Comparison of ENCODE assay signal across 9 cellular contexts in genomic region chr5:148828461-148829247, GRCh38. TPM values are rescaled to one million over a fixed set of nuclear protein-coding genes. Genes with fewer than 3 reads are reported as not detected.
DNase-seq lines count a peak whose midpoint lies in the region; ATAC-seq, FAIRE-seq and TF ChIP-seq lines count a peak whose summit lies in the region.
"Had no signal": no experiment of that assay in that cellular context is flagged by ENCODE, and none has a peak within 500 bp of the region (broad histone marks: within the 10 kb centered on the region; RNA-seq: fewer than 3 reads in every experiment).

No MANE protein-coding gene starts in this region.

- no peaks in the 10 kb centered on the region for H3K27me3 ChIP-seq in BLaER1 treated with 17β-estradiol and CSF1 and Interleukin-3, amounts not matched to agents 10 nM and 100 nM
- peaks cover 28 to 29% of the 10 kb centered on the region in 2 experiments for H3K27me3 ChIP-seq in K562 (ENCODE audit: control insufficient read depth in 2 of 2, insufficient read depth in 2 of 2, low read length in 2 of 2)

- FAIRE-seq in K562 (lab: Jason Lieb, UNC): no peak

- peaks cover 81% of the 10 kb centered on the region for H3K4me1 Mint-ChIP-seq in HFFc6 (ENCODE audit: low read depth)

- CTCF ChIA-PET in K562 (lab: Yijun Ruan, JAX; ENCODE audit: low intra/inter-chr PET ratio): no interaction called here

- H3K9me3 ChIP-seq in BLaER1 treated with 17β-estradiol and CSF1 and Interleukin-3, amounts not matched to agents 10 nM and 100 nM (replicated peaks in 1 of 11): no peaks in the 10 kb centered on the region
- H3K9me3 ChIP-seq in K562 (replicated peaks; ENCODE audit: control insufficient read depth, insufficient read depth, low read depth, low read length): no peaks in the 10 kb centered on the region

- peaks cover 15% of the 10 kb centered on the region; the same call in 1 of the 2 replicates for H3K36me3 Mint-ChIP-seq in HFFc6 (ENCODE audit: low read depth)

- H3K9me3 Mint-ChIP-seq in HFFc6: no peaks in the 10 kb centered on the region

- no peak for TF ChIP-seq EP300 in K562 (IDR thresholded peaks at IDR 0.05; ENCODE audit: low read length)

- H3K4me3 ChIP-seq in BLaER1 treated with 17β-estradiol and CSF1 and Interleukin-3, amounts not matched to agents 10 nM and 100 nM: peak overlapping the region; percentile 64 to 84 (median 73)
- no peak overlapping the region for H3K4me3 ChIP-seq in K562

- H3K4me2 ChIP-seq in BLaER1 treated with 17β-estradiol and CSF1 and Interleukin-3, amounts not matched to agents 10 nM and 100 nM: peak overlapping the region; percentile 88 to 99 (median 97)
- H3K4me2 ChIP-seq in K562 (ENCODE audit: insufficient read depth, low read length): no peak overlapping the region

- no TSS peak for BruUV-seq in K562 (replicated peaks; lab: Mats Ljungman, UMichigan)

- POLR2A ChIA-PET in K562 (lab: Yijun Ruan, JAX): interaction anchor here (1.3 kb wide), 1 partner anchor 16 kb away, joined by 3 read pairs; no protein-coding TSS in a partner anchor

- 0% methylated on average over 7 of the region's 7 CpGs for WGBS in K562 (ENCODE audit: insufficient coverage, low coverage, missing lambda C conversion rate)

- DNase-seq in HFFc6 (no peak), K562 (ENCODE audit: extremely low read depth in 1 of 4, low spot score in 3 of 4) (no peak), myocyte (ENCODE audit: low read depth) (peak; percentile 76), NCI-H2081 (lab: John Stamatoyannopoulos, UW) (no peak), putamen (ENCODE audit: low spot score) (no peak)
- DNase-seq in activated CD4-positive, alpha-beta T cell treated with anti-CD3 and anti-CD28 coated beads for 48 hours: no peak
- DNase-seq: glutamatergic neuron had no signal

- ATAC-seq in K562 (no peak), HG03469 (IDR thresholded peaks at IDR 0.05; ENCODE audit: unreplicated experiment) (no peak)

- H3K27ac ChIP-seq in BLaER1 treated with 17β-estradiol and CSF1 and Interleukin-3, amounts not matched to agents 10 nM and 100 nM: peak overlapping the region in 7 of 11 experiments; percentile 20 to 91 (median 87); a peak in 12 of 22 replicates
- H3K27ac ChIP-seq in K562 (ENCODE audit: extremely low read depth, low read depth, low read length): no peak overlapping the region

- peaks cover 0 to 70% (median 10%) of the 10 kb centered on the region in 11 experiments; a peak in 14 of 22 replicates for H4K20me1 ChIP-seq in BLaER1 treated with 17β-estradiol and CSF1 and Interleukin-3, amounts not matched to agents 10 nM and 100 nM
- no peaks in the 10 kb centered on the region; the same call in 1 of the 2 replicates for H4K20me1 ChIP-seq in K562 (replicated peaks; ENCODE audit: control insufficient read depth, insufficient read depth, low read length)

- intact Hi-C loops in K562 (cut with micrococcal nuclease): no loop called here

- peak overlapping the region; percentile 94 for H3K4me3 Mint-ChIP-seq in HFFc6

- H3K4me1 ChIP-seq in BLaER1 treated with 17β-estradiol and CSF1 and Interleukin-3, amounts not matched to agents 10 nM and 100 nM: peaks cover 70 to 97% (median 89%) of the 10 kb centered on the region in 10 experiments
- peaks cover 5 to 12% of the 10 kb centered on the region in 2 experiments; a peak in 3 of 5 replicates for H3K4me1 ChIP-seq in K562 (replicated peaks in 1 of 2; ENCODE audit: control insufficient read depth in 2 of 2, insufficient read depth in 2 of 2, low read length in 2 of 2)

- peaks cover 1% of the 10 kb centered on the region; the same call in 1 of the 2 replicates for H3K27me3 Mint-ChIP-seq in HFFc6 (ENCODE audit: insufficient read depth)

- H3K9me1 ChIP-seq in K562 (ENCODE audit: control insufficient read depth, insufficient read depth, low read length): no peaks in the 10 kb centered on the region

- peak overlapping the region; percentile 29 to 88 (median 84) for H3K9ac ChIP-seq in BLaER1 treated with 17β-estradiol and CSF1 and Interleukin-3, amounts not matched to agents 10 nM and 100 nM
- no peak overlapping the region for H3K9ac ChIP-seq in K562 (ENCODE audit: insufficient read depth in 1 of 2, low read depth in 2 of 2, low read length in 2 of 2)

- no peak overlapping the region for H2AFZ ChIP-seq in K562 (ENCODE audit: low read depth, low read length)

- H3K36me3 ChIP-seq in BLaER1 treated with 17β-estradiol and CSF1 and Interleukin-3, amounts not matched to agents 10 nM and 100 nM: peaks cover 0 to 32% (median 0%) of the 10 kb centered on the region in 11 experiments; a peak in 6 of 22 replicates
- no peaks in the 10 kb centered on the region for H3K36me3 ChIP-seq in K562 (ENCODE audit: control insufficient read depth, insufficient read depth, low read length)

- TF ChIP-seq RAD21 in K562 (CRISPR knock-in tag; conservative IDR thresholded peaks at IDR 0.05 in 1 of 2, IDR thresholded peaks at IDR 0.05 in 1 of 2): peak in 1 of 2 experiments; percentile 15; a peak in 1 of 4 replicates

- H3K27ac Mint-ChIP-seq in HFFc6: peak overlapping the region; percentile 72

- no peak for TF ChIP-seq POLR2A in K562 (conservative IDR thresholded peaks at IDR 0.05)

- no peaks in the 10 kb centered on the region for H3K79me2 ChIP-seq in K562 (ENCODE audit: control insufficient read depth, insufficient read depth, low read length)

- TF ChIP-seq CTCF in HFFc6 (IDR thresholded peaks at IDR 0.05) (peak; percentile 20; the same call in 1 of the 2 replicates), K562 (IDR thresholded peaks at IDR 0.05 in 2 of 3, conservative IDR thresholded peaks at IDR 0.05 in 1 of 3; ENCODE audit: insufficient read depth in 2 of 3, low read depth in 1 of 3, low read length in 3 of 3) (no peak)

- in situ Hi-C loops in K562 (cut with MboI): no loop called here

TF ChIP-seq in K562, 482 proteins besides CTCF, POLR2A, EP300 and RAD21:
- TF ChIP-seq DACH1 (IDR thresholded peaks at IDR 0.05; ENCODE audit: partially characterized antibody) (no peak), KDM1A (IDR thresholded peaks at IDR 0.05) (peak; percentile 29 to 30; a peak in 2 of 4 replicates)

RNA-seq across cellular contexts. Expression of gene ADRB2, which starts 2.2 kb away (rescaled TPM):
- 1 to 10 TPM; 2.0 to 4.0 (median 3.7) TPM for total RNA-seq in HFFc6 (2021; fragmentation: NEBNext Ultra II Directional; extraction: Animal tissue kit (Norgen Biotek cat#: 25700))
- total RNA-seq in K562 (2011; cell fraction: chromatin; rRNA removed; ENCODE audit: low replicate concordance): 0.23 and 0.53 TPM in 2 replicates
- 0.26 and 0.50 TPM in 2 replicates for total RNA-seq in K562 (2011; cell fraction: nucleolus; rRNA removed)
- not detected in 2 replicates for total RNA-seq in K562 (2011; cell fraction: nucleoplasm; rRNA removed)
- total RNA-seq in K562 (2014; rRNA removed) (0.12 TPM in 1 of 2 replicates, not detected in the other), K562 (2014; rRNA removed; fragmentation: Illumina TruSeq; extraction: Trizol) (0.04 TPM in 1 of 2 replicates, not detected in the other), K562 (2015; rRNA removed; fragmentation: Illumina TruSeq; extraction: Trizol) (0.04 and 0.07 TPM in 2 replicates), K562 (2021) (0.04 TPM in 2 replicates), myocyte (5.1 and 7.8 TPM in 2 replicates)
- polyA plus RNA-seq in K562 (2011; rRNA removed) (0.18 TPM in 1 of 2 replicates, not detected in the other), K562 (2014; fragmentation: Illumina TruSeq; extraction: Trizol) (0.03 TPM in 1 of 2 replicates, not detected in the other), K562 (2014; fragmentation: Nextera tagmentation; extraction: Ambion mirVana) (under 1 TPM in 1 of 2 experiments, not detected in 1; 0.01 TPM), K562 (2014; rRNA removed) (0.07 and 0.09 TPM in 2 replicates)
- 0.18 TPM in 1 of 2 replicates, not detected in the other for polyA plus RNA-seq in K562 (2011; cell fraction: cytosol; rRNA removed)
- 0.08 and 0.37 TPM in 2 replicates for polyA plus RNA-seq in K562 (2011; cell fraction: nucleus; rRNA removed)
- 0.04 TPM in 1 of 2 replicates, not detected in the other for polyA plus RNA-seq in K562 (2012)
- polyA minus RNA-seq in K562 (2011; rRNA and poly(A)+ RNA removed): 0.56 TPM in 1 of 2 replicates, not detected in the other
- polyA minus RNA-seq in K562 (2011; cell fraction: cytosol; rRNA and poly(A)+ RNA removed): not detected in 2 replicates
- 0.22 and 0.40 TPM in 2 replicates for polyA minus RNA-seq in K562 (2011; cell fraction: nucleus; rRNA and poly(A)+ RNA removed)
- polyA plus RNA-seq in myocyte (2012): 1.7 TPM

Comparison
In these comparisons a context has a peak if more than half of its experiments do, and no peak if none do; other contexts are left out.
1. H3K9ac ChIP-seq: peak in BLaER1 treated with 17β-estradiol and CSF1 and Interleukin-3, amounts not matched to agents 10 nM and 100 nM (11 of 11); none in K562 (0 of 2).